16 cellular contexts compared by ENCODE assay signal in genomic region chr6:14128017-14128416, GRCh38.
"Had no signal": no experiment of that assay in that cellular context is flagged by ENCODE, and none has a peak within 500 bp of the region (broad histone marks: within the 10 kb centered on the region; RNA-seq: fewer than 3 reads in every experiment).

No MANE protein-coding gene starts in this region.

- H3K27me3 Mint-ChIP-seq: activated T-helper 17 cell treated with anti-CD3 and anti-CD28 coated beads, Interleukin-2, amount 50 U/mL, for 72 hours; dendritic cell treated with granulocyte-macrophage colony-stimulating factor and Interleukin-4, amounts not matched to agents 40 ng/mL and 50 ng/mL, for 4 days; effector memory CD8-positive, alpha-beta T cell had no signal

- FAIRE-seq: frontal cortex had no signal

- H3K4me3 ChIP-seq: ascending aorta, breast epithelium, heart right ventricle, prostate gland, skin epidermis, transverse colon had no signal

- H3K27ac Mint-ChIP-seq: activated naive CD4-positive, alpha-beta T cell treated with anti-CD3 and anti-CD28 coated beads for 36 hours; activated T-helper 17 cell treated with anti-CD3 and anti-CD28 coated beads, Interleukin-2, amount 50 U/mL, for 72 hours; dendritic cell treated with granulocyte-macrophage colony-stimulating factor and Interleukin-4, amounts not matched to agents 40 ng/mL and 50 ng/mL, for 4 days; effector memory CD8-positive, alpha-beta T cell had no signal

- H3K4me3 Mint-ChIP-seq: activated naive CD4-positive, alpha-beta T cell treated with anti-CD3 and anti-CD28 coated beads for 36 hours; activated T-helper 17 cell treated with anti-CD3 and anti-CD28 coated beads, Interleukin-2, amount 50 U/mL, for 72 hours; dendritic cell treated with granulocyte-macrophage colony-stimulating factor and Interleukin-4, amounts not matched to agents 40 ng/mL and 50 ng/mL, for 4 days; effector memory CD8-positive, alpha-beta T cell had no signal

- DNase-seq: activated CD4-positive, alpha-beta T cell treated with anti-CD3 and anti-CD28 coated beads for 48 hours; activated naive CD4-positive, alpha-beta T cell treated with anti-CD3 and anti-CD28 coated beads for 36 hours; effector memory CD8-positive, alpha-beta T cell; heart right ventricle; right cardiac atrium; stimulated activated CD4-positive, alpha-beta T cell treated with anti-CD3 and anti-CD28 coated beads, Interleukin-4, amount 100 ng/mL, for 24 hours; stimulated activated naive CD8-positive, alpha-beta T cell treated with anti-CD3 and anti-CD28 coated beads, Interleukin-15, Interleukin-2, amounts not matched to agents 100 U/mL and 50 U/mL, for 24 hours; transverse colon; WERI-Rb-1 had no signal

- H3K27ac ChIP-seq: ascending aorta, breast epithelium, heart right ventricle, prostate gland, skin epidermis, transverse colon, WERI-Rb-1 had no signal

- H3K9me3 ChIP-seq: ascending aorta, breast epithelium, heart right ventricle, prostate gland, transverse colon had no signal

- H3K9me3 Mint-ChIP-seq: activated naive CD4-positive, alpha-beta T cell treated with anti-CD3 and anti-CD28 coated beads for 36 hours; activated T-helper 17 cell treated with anti-CD3 and anti-CD28 coated beads, Interleukin-2, amount 50 U/mL, for 72 hours; dendritic cell treated with granulocyte-macrophage colony-stimulating factor and Interleukin-4, amounts not matched to agents 40 ng/mL and 50 ng/mL, for 4 days; effector memory CD8-positive, alpha-beta T cell had no signal

- H3K4me1 ChIP-seq: breast epithelium, prostate gland had no signal

- H3K36me3 ChIP-seq: ascending aorta, breast epithelium, prostate gland, transverse colon, WERI-Rb-1 had no signal

- ATAC-seq: activated T-helper 17 cell treated with anti-CD3 and anti-CD28 coated beads, Interleukin-2, amount 50 U/mL, for 72 hours; effector memory CD8-positive, alpha-beta T cell; heart right ventricle; right cardiac atrium; stimulated activated naive CD8-positive, alpha-beta T cell treated with anti-CD3 and anti-CD28 coated beads, Interleukin-15, Interleukin-2, amounts not matched to agents 100 U/mL and 50 U/mL, for 24 hours had no signal

- H3K27me3 ChIP-seq: ascending aorta, breast epithelium, heart right ventricle, transverse colon had no signal
